In genomic region chr2:186991766-186992417, GRCh38 we compare ENCODE assay signal across 16 cellular contexts.
DNase-seq lines count a peak whose midpoint lies in the region; ATAC-seq, FAIRE-seq and TF ChIP-seq lines count a peak whose summit lies in the region.
"Had no signal": no experiment of that assay in that cellular context is flagged by ENCODE, and none has a peak within 500 bp of the region (broad histone marks: within the 10 kb centered on the region; RNA-seq: fewer than 3 reads in every experiment).

No MANE protein-coding gene starts in this region.

- H3K4me1 ChIP-seq in A549 (no peaks in the 10 kb centered on the region), hepatocyte (ENCODE audit: insufficient read depth) (no peaks in the 10 kb centered on the region)
- H3K4me1 ChIP-seq: gastroesophageal sphincter, prostate gland had no signal

- TF ChIP-seq POLR2A in A549 (IDR thresholded peaks at IDR 0.05; ENCODE audit: low read length): no peak

- no peaks in the 10 kb centered on the region for H4K20me1 ChIP-seq in hepatocyte (ENCODE audit: insufficient read depth, poor library complexity, severe bottlenecking)

- FAIRE-seq in A549 (lab: Jason Lieb, UNC): no peak

- no peaks in the 10 kb centered on the region for H3K27me3 Mint-ChIP-seq in WTC11 (ENCODE audit: low read depth)
- no peaks in the 10 kb centered on the region for H3K27me3 Mint-ChIP-seq in T-helper 2 cell treated with Interferon-gamma antibody and Interleukin-4, amounts not matched to agents 5 μg/mL and 100 μg/mL, for 36 hours (ENCODE audit: low read depth)
- H3K27me3 Mint-ChIP-seq: activated B cell treated with CpG ODN at 0.5 μM for 24 hours; activated CD8-positive, alpha-beta memory T cell treated with anti-CD3 and anti-CD28 coated beads, Interleukin-2, amount 10 ng/mL, durations not matched to agents 7 days and 5 days had no signal

- H3K4me1 Mint-ChIP-seq in WTC11: peaks cover 5% of the 10 kb centered on the region
- H3K4me1 Mint-ChIP-seq in T-helper 2 cell treated with Interferon-gamma antibody and Interleukin-4, amounts not matched to agents 5 μg/mL and 100 μg/mL, for 36 hours (ENCODE audit: low read depth): no peaks in the 10 kb centered on the region
- H3K4me1 Mint-ChIP-seq: activated B cell treated with CpG ODN at 0.5 μM for 24 hours; activated CD8-positive, alpha-beta memory T cell treated with anti-CD3 and anti-CD28 coated beads, Interleukin-2, amount 10 ng/mL, durations not matched to agents 7 days and 5 days had no signal

- H3K4me3 Mint-ChIP-seq in WTC11: no peak overlapping the region
- no peak overlapping the region for H3K4me3 Mint-ChIP-seq in T-helper 2 cell treated with Interferon-gamma antibody and Interleukin-4, amounts not matched to agents 5 μg/mL and 100 μg/mL, for 36 hours
- H3K4me3 Mint-ChIP-seq: activated B cell treated with CpG ODN at 0.5 μM for 24 hours; activated CD8-positive, alpha-beta memory T cell treated with anti-CD3 and anti-CD28 coated beads, Interleukin-2, amount 10 ng/mL, durations not matched to agents 7 days and 5 days had no signal

- no peak for TF ChIP-seq CTCF in A549 (IDR thresholded peaks at IDR 0.05)
- no peak for TF ChIP-seq CTCF in WTC11 (IDR thresholded peaks at IDR 0.05)
- peak; percentile 33 for TF ChIP-seq CTCF in hepatocyte (IDR thresholded peaks at IDR 0.05; ENCODE audit: poor library complexity)
- TF ChIP-seq CTCF in GM20000 (IDR thresholded peaks at IDR 0.05; ENCODE audit: extremely low read depth, missing control alignments): no peak

- CTCF ChIA-PET in A549 (lab: Yijun Ruan, JAX) (interaction anchor here (1.4 to 1.5 kb wide), 2 partner anchors 9 to 183 kb away, joined by 3 to 4 read pairs; no protein-coding TSS in a partner anchor), WTC11 (lab: Charles Lee) (no interaction called here)

- H3K4me3 ChIP-seq in A549 (no peak overlapping the region), hepatocyte (no peak overlapping the region)
- H3K4me3 ChIP-seq: gastroesophageal sphincter, prostate gland, thoracic aorta had no signal

- H3K36me3 ChIP-seq in hepatocyte (replicated peaks; ENCODE audit: insufficient read depth, low read depth): no peaks in the 10 kb centered on the region
- H3K36me3 ChIP-seq: gastroesophageal sphincter, prostate gland, thoracic aorta had no signal

- H2AFZ ChIP-seq in hepatocyte: no peak overlapping the region

- peak; percentile 34 to 38; a peak in 1 of 6 replicates for ATAC-seq in A549
- peak; percentile 57; the same call in 1 of the 2 replicates for ATAC-seq in WTC11
- ATAC-seq: activated CD8-positive, alpha-beta memory T cell treated with anti-CD3 and anti-CD28 coated beads, Interleukin-2, amount 10 ng/mL, durations not matched to agents 7 days and 5 days; gastroesophageal sphincter had no signal

- 72% methylated on average over 4 of the region's 4 CpGs for WGBS in A549 (ENCODE audit: missing lambda C conversion rate)
- 92% methylated on average over 4 of the region's 4 CpGs for WGBS in hepatocyte (ENCODE audit: low lambda C conversion rate, missing lambda C conversion rate)

- no peak for TF ChIP-seq EP300 in A549 (IDR thresholded peaks at IDR 0.05)

- no peak overlapping the region for H3K27ac ChIP-seq in A549
- H3K27ac ChIP-seq in hepatocyte: no peak overlapping the region
- H3K27ac ChIP-seq: gastroesophageal sphincter, prostate gland, thoracic aorta had no signal

- peaks cover 8% of the 10 kb centered on the region for H3K9me3 Mint-ChIP-seq in WTC11
- H3K9me3 Mint-ChIP-seq in T-helper 2 cell treated with Interferon-gamma antibody and Interleukin-4, amounts not matched to agents 5 μg/mL and 100 μg/mL, for 36 hours: peaks cover 7% of the 10 kb centered on the region

- H3K4me2 ChIP-seq in A549 (no peak overlapping the region), hepatocyte (no peak overlapping the region)

- DNase-seq in A549 (ENCODE audit: low read depth in 1 of 2, low spot score in 1 of 2) (no peak), HCEC 1CT (peak; percentile 11), WTC11 (ENCODE audit: low spot score) (no peak), hepatocyte (ENCODE audit: low spot score) (no peak), GM20000 (ENCODE audit: low spot score) (no peak), SHP77 (lab: John Stamatoyannopoulos, UW) (no peak)
- DNase-seq in activated CD4-positive, alpha-beta T cell treated with anti-CD3 and anti-CD28 coated beads for 4 hours: no peak
- no peak for DNase-seq in T-helper 2 cell treated with Interferon-gamma antibody and Interleukin-4, amounts not matched to agents 5 μg/mL and 100 μg/mL, for 36 hours (ENCODE audit: low spot score)
- DNase-seq: activated B cell treated with CpG ODN at 0.5 μM for 24 hours; activated CD8-positive, alpha-beta memory T cell treated with anti-CD3 and anti-CD28 coated beads, Interleukin-2, amount 10 ng/mL, durations not matched to agents 7 days and 5 days; activated naive CD4-positive, alpha-beta T cell; DMS79 treated with DMSO at 0.1 percent for 48 hours; NCI-H1930 had no signal

- H3K9me3 ChIP-seq in A549 (peaks cover 4% of the 10 kb centered on the region; the same call in 1 of the 3 replicates), hepatocyte (ENCODE audit: low read depth) (no peaks in the 10 kb centered on the region)
- H3K9me3 ChIP-seq: prostate gland, thoracic aorta had no signal

- H3K9me2 ChIP-seq in hepatocyte (replicated peaks; ENCODE audit: insufficient read depth): no peaks in the 10 kb centered on the region

- no peak; a peak in 1 of 5 replicates for TF ChIP-seq RAD21 in A549 (conservative IDR thresholded peaks at IDR 0.05 in 1 of 2, IDR thresholded peaks at IDR 0.05 in 1 of 2)

- H3K36me3 Mint-ChIP-seq in WTC11: peaks cover 4% of the 10 kb centered on the region; the same call in 1 of the 2 replicates
- H3K36me3 Mint-ChIP-seq in T-helper 2 cell treated with Interferon-gamma antibody and Interleukin-4, amounts not matched to agents 5 μg/mL and 100 μg/mL, for 36 hours (ENCODE audit: low read depth): no peaks in the 10 kb centered on the region
- H3K36me3 Mint-ChIP-seq: activated CD8-positive, alpha-beta memory T cell treated with anti-CD3 and anti-CD28 coated beads, Interleukin-2, amount 10 ng/mL, durations not matched to agents 7 days and 5 days had no signal

- no peaks in the 10 kb centered on the region for H3K79me2 ChIP-seq in hepatocyte

- POLR2A ChIA-PET in A549 (lab: Yijun Ruan, JAX) (no interaction called here), WTC11 (lab: Charles Lee) (no interaction called here)

- no peak overlapping the region for H3K27ac Mint-ChIP-seq in WTC11
- H3K27ac Mint-ChIP-seq in T-helper 2 cell treated with Interferon-gamma antibody and Interleukin-4, amounts not matched to agents 5 μg/mL and 100 μg/mL, for 36 hours: no peak overlapping the region
- H3K27ac Mint-ChIP-seq: activated B cell treated with CpG ODN at 0.5 μM for 24 hours; activated CD8-positive, alpha-beta memory T cell treated with anti-CD3 and anti-CD28 coated beads, Interleukin-2, amount 10 ng/mL, durations not matched to agents 7 days and 5 days had no signal

- no peaks in the 10 kb centered on the region for H3K27me3 ChIP-seq in hepatocyte
- H3K27me3 ChIP-seq: gastroesophageal sphincter had no signal

TF ChIP-seq in A549, 52 proteins besides CTCF, POLR2A, EP300 and RAD21:
- no peak for TF ChIP-seq MYC (IDR thresholded peaks at IDR 0.05; ENCODE audit: borderline replicate concordance, low read length)
- no peak for TF ChIP-seq HES2 (IDR thresholded peaks at IDR 0.05)
- TF ChIP-seq BHLHE40 (IDR thresholded peaks at IDR 0.05; ENCODE audit: low read depth, low read length): no peak
- no peak for TF ChIP-seq TP53 (CRISPR knock-in tag; IDR thresholded peaks at IDR 0.05)
- no peak for TF ChIP-seq HOXB5 (CRISPR knock-in tag; IDR thresholded peaks at IDR 0.05)
- TF ChIP-seq FOSB (CRISPR knock-in tag; IDR thresholded peaks at IDR 0.05): no peak
- no peak for TF ChIP-seq ZSCAN20 (CRISPR knock-in tag; IDR thresholded peaks at IDR 0.05)
- TF ChIP-seq NFE2L2 (conservative IDR thresholded peaks at IDR 0.05; ENCODE audit: low read length): no peak
- TF ChIP-seq MAZ (IDR thresholded peaks at IDR 0.05; ENCODE audit: borderline replicate concordance, low read depth, low read length): no peak
- TF ChIP-seq NR3C1 (IDR thresholded peaks at IDR 0.05): no peak
- TF ChIP-seq JUNB (IDR thresholded peaks at IDR 0.05): no peak
- no peak for TF ChIP-seq KDM5A (IDR thresholded peaks at IDR 0.05)
- no peak for TF ChIP-seq HEYL (CRISPR knock-in tag; IDR thresholded peaks at IDR 0.05)
- no peak for TF ChIP-seq RNF2 (IDR thresholded peaks at IDR 0.05; ENCODE audit: borderline replicate concordance, low read depth)

TF ChIP-seq in WTC11, 78 proteins besides CTCF, POLR2A, EP300 and RAD21 (continues in another document):
- TF ChIP-seq, protein P1, sequence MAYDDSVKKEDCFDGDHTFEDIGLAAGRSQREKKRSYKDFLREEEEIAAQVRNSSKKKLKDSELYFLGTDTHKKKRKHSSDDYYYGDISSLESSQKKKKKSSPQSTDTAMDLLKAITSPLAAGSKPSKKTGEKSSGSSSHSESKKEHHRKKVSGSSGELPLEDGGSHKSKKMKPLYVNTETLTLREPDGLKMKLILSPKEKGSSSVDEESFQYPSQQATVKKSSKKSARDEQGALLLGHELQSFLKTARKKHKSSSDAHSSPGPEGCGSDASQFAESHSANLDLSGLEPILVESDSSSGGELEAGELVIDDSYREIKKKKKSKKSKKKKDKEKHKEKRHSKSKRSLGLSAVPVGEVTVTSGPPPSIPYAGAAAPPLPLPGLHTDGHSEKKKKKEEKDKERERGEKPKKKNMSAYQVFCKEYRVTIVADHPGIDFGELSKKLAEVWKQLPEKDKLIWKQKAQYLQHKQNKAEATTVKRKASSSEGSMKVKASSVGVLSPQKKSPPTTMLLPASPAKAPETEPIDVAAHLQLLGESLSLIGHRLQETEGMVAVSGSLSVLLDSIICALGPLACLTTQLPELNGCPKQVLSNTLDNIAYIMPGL (CRISPR knock-in tag; IDR thresholded peaks at IDR 0.05): no peak
